ENCODE assay signal across 8 cellular contexts in genomic region chr3:40476478-40477470, GRCh38. TPM values are rescaled to one million over a fixed set of nuclear protein-coding genes. Genes with fewer than 3 reads are reported as not detected.
A peak's percentile ranks its signal among the peaks of the same experiment; 100 is the strongest.
DNase-seq lines count a peak whose midpoint lies in the region; ATAC-seq and TF ChIP-seq lines count a peak whose summit lies in the region.

Gene ZNF619, plus strand, starts transcription at chr3:40477122. Its CDS starts 858 bp downstream, at chr3:40477980.

- peak; percentile 88 for ATAC-seq in GM21529 (IDR thresholded peaks at IDR 0.05; ENCODE audit: unreplicated experiment)
- ATAC-seq in heart left ventricle, result peak; percentile 83 to 96 (median 95)

- peak within 1 kb of the TSS; percentile 61 for H3K27ac ChIP-seq in adipose tissue (ENCODE audit: low read depth, low read length)
- H3K27ac ChIP-seq in heart left ventricle, result peak within 1 kb of the TSS; percentile 32 to 88 (median 64)
- peak within 1 kb of the TSS in 1 of 2 donors; percentile 21 for H3K27ac ChIP-seq in ovary
- H3K27ac ChIP-seq in uterus, result peak within 1 kb of the TSS; percentile 77 to 78

- peak within 1 kb of the TSS; percentile 67 to 97 (median 82) for H3K4me3 ChIP-seq in heart left ventricle
- peak within 1 kb of the TSS; percentile 96 for H3K4me3 ChIP-seq in ovary
- peak within 1 kb of the TSS; percentile 67 to 93 for H3K4me3 ChIP-seq in uterus

- TF ChIP-seq EP300 in ovary (IDR thresholded peaks at IDR 0.05), result no peak

- in situ Hi-C loops in KBM-7 (cut with MboI; ENCODE audit: low pct_unique_long_range_greater_than_20kb, low sequenced_read_pairs) (no loop called here), SK-MEL-5 (cut with HindIII; ENCODE audit: low pct_unique_long_range_greater_than_20kb, low sequenced_read_pairs) (no loop called here)

- 6 to 9% (median 6%) methylated on average over 48 of the region's 48 CpGs for WGBS in adipose tissue, 3 donors
- WGBS in heart left ventricle, 4 donors, result 11 to 16% (median 14%) methylated on average over 48 of the region's 48 CpGs
- WGBS in ovary, 3 donors, result 4 to 8% (median 6%) methylated on average over 48 of the region's 48 CpGs

- H3K9me3 ChIP-seq in heart left ventricle, result no peaks in the 10 kb centered on the region
- H3K9me3 ChIP-seq in ovary, result no peaks in the 10 kb centered on the region
- no peaks in the 10 kb centered on the region for H3K9me3 ChIP-seq in uterus

- H3K4me1 ChIP-seq in heart left ventricle, result peaks cover 0 to 12% (median 7%) of the 10 kb centered on the region in 12 donors
- peaks cover 4% of the 10 kb centered on the region for H3K4me1 ChIP-seq in ovary (ENCODE audit: insufficient read depth)
- H3K4me1 ChIP-seq in uterus, result no peaks in the 10 kb centered on the region

- DNase-seq in ELR (ENCODE audit: low read depth) (peak; percentile 79), KBM-7 (peak; percentile 78), SK-MEL-5 (ENCODE audit: low read depth, low spot score) (peak; percentile 51), heart left ventricle (peak; percentile 74 to 84 (median 82)), ovary (peak; percentile 66 to 82 (median 74)), uterus (peak; percentile 71 to 73)

- TF ChIP-seq POLR2A in heart left ventricle (IDR thresholded peaks at IDR 0.05) (peak in 1 of 2 donors; percentile 42), ovary (IDR thresholded peaks at IDR 0.05) (no peak), uterus (IDR thresholded peaks at IDR 0.05) (no peak)

- TF ChIP-seq CTCF in heart left ventricle (IDR thresholded peaks at IDR 0.05), result peak in 1 of 12 donors; percentile 6
- no peak for TF ChIP-seq CTCF in ovary (IDR thresholded peaks at IDR 0.05)
- no peak for TF ChIP-seq CTCF in uterus (IDR thresholded peaks at IDR 0.05)

- intact Hi-C loops in heart left ventricle (cut with DNase I), result no loop called here
- intact Hi-C loops in ovary (cut with DNase I), result no loop called here
- intact Hi-C loops in uterus (cut with DNase I; ENCODE audit: low total_unique reads), result no loop called here

- H3K27me3 ChIP-seq in heart left ventricle, result no peaks in the 10 kb centered on the region
- H3K27me3 ChIP-seq in ovary, result no peaks in the 10 kb centered on the region
- H3K27me3 ChIP-seq in uterus, result no peaks in the 10 kb centered on the region

- H3K36me3 ChIP-seq in heart left ventricle, result peaks cover 0 to 34% (median 29%) of the 10 kb centered on the region in 9 donors
- H3K36me3 ChIP-seq in ovary, result no peaks in the 10 kb centered on the region
- no peaks in the 10 kb centered on the region for H3K36me3 ChIP-seq in uterus

RNA-seq across cellular contexts. Expression of gene ZNF619, which starts in this region (rescaled TPM):
- total RNA-seq in SK-MEL-5 (2014; rRNA removed; shearing (Covaris generic)), result 2.6 and 2.7 TPM in 2 replicates
- polyA plus RNA-seq in SK-MEL-5 (2015; cell fraction: cytosol; rRNA removed), result 1.8 TPM in 2 replicates
- 2.0 and 4.3 TPM in 2 replicates for polyA plus RNA-seq in SK-MEL-5 (2015; cell fraction: nucleus; rRNA removed)
- 1 to 10 TPM; 1.0 to 1.6 (median 1.3) TPM for polyA plus RNA-seq in adipose tissue
- 1 to 10 TPM; 2.8 to 8.2 (median 4.8) TPM for total RNA-seq in heart left ventricle
- 1 to 10 TPM; 1.3 to 2.7 TPM for polyA plus RNA-seq in heart left ventricle
- 1 to 10 TPM; 2.1 to 9.3 (median 6.5) TPM for total RNA-seq in ovary
- polyA plus RNA-seq in ovary, result 1 to 10 TPM; 2.3 to 9.2 TPM
- 10 to 100 TPM in 1 of 4 donors, 1 to 10 TPM in 2, under 1 TPM in 1; 0.59 to 11.9 (median 6.1) TPM for total RNA-seq in uterus
